Comparison of ENCODE assay signal across 8 cellular contexts in genomic region chr17:45425125-45425983, GRCh38. TPM values are rescaled to one million over a fixed set of nuclear protein-coding genes. Genes with fewer than 3 reads are reported as not detected.
DNase-seq lines count a peak whose midpoint lies in the region; ATAC-seq, FAIRE-seq and TF ChIP-seq lines count a peak whose summit lies in the region.

No MANE protein-coding gene starts in this region.

- TF ChIP-seq POLR2A in IMR-90 (IDR thresholded peaks at IDR 0.05; ENCODE audit: low read depth, low read length) = no peak
- TF ChIP-seq POLR2A in tibial nerve (IDR thresholded peaks at IDR 0.05) = no peak

- 0 out of 2 replicates have a peak overlapping the region, but pooled peaks have one; percentile 16 for H3K9ac ChIP-seq in BLaER1
- H3K9ac ChIP-seq in IMR-90 (ENCODE audit: low read depth, low read length) = no peak overlapping the region

- peak; percentile 87 for ATAC-seq in IMR-90 (ENCODE audit: low read depth)
- peak; percentile 75 to 85 (median 84) for ATAC-seq in pancreas
- ATAC-seq in HG02840 (IDR thresholded peaks at IDR 0.05; ENCODE audit: low FRiP score, unreplicated experiment) = no peak

- H4K8ac ChIP-seq in IMR-90 (ENCODE audit: low read depth in 2 of 2, low read length in 2 of 2) = no peak overlapping the region

- no peak overlapping the region for H2AK5ac ChIP-seq in IMR-90 (ENCODE audit: low read depth, low read length)

- H3K4me3 ChIP-seq in BLaER1 = no peak overlapping the region
- H3K4me3 ChIP-seq in IMR-90 (ENCODE audit: insufficient read depth, low read depth, low read length) = no peak overlapping the region
- no peak overlapping the region for H3K4me3 ChIP-seq in fibroblast of the aortic adventitia (ENCODE audit: low read depth, low read length)
- peak overlapping the region in 3 of 4 donors; percentile 5 to 43 (median 34) for H3K4me3 ChIP-seq in pancreas
- H3K4me3 ChIP-seq in tibial nerve = peak overlapping the region in 1 of 4 donors; percentile 21

- H3K9me3 ChIP-seq in BLaER1 (no peaks in the 10 kb centered on the region), IMR-90 (ENCODE audit: control insufficient read depth, insufficient read depth, low read length) (0 out of 2 replicates have a peak, but pooled peaks cover 2% of the 10 kb centered on the region), pancreas (no peaks in the 10 kb centered on the region), tibial nerve (no peaks in the 10 kb centered on the region)

- H2AFZ ChIP-seq in IMR-90 (replicated peaks; ENCODE audit: low read length, poor library complexity) = peak overlapping the region; percentile 77

- H3K14ac ChIP-seq in IMR-90 (replicated peaks; ENCODE audit: low read depth, low read length) = no peak overlapping the region

- H3K36me3 ChIP-seq in BLaER1 = no peaks in the 10 kb centered on the region
- no peaks in the 10 kb centered on the region for H3K36me3 ChIP-seq in IMR-90 (ENCODE audit: control insufficient read depth, insufficient read depth, low read length)
- H3K36me3 ChIP-seq in pancreas = no peaks in the 10 kb centered on the region
- H3K36me3 ChIP-seq in tibial nerve = no peaks in the 10 kb centered on the region

- no peaks in the 10 kb centered on the region for H3K79me1 ChIP-seq in IMR-90 (ENCODE audit: low read depth in 1 of 2, low read length in 2 of 2)

- no peak for TF ChIP-seq EP300 in tibial nerve (IDR thresholded peaks at IDR 0.05)

- no peak overlapping the region for H3K23ac ChIP-seq in IMR-90 (ENCODE audit: low read depth, low read length)

- no TSS peak for BruUV-seq in IMR-90 (replicated peaks; lab: Mats Ljungman, UMichigan)

- peak; percentile 62 for TF ChIP-seq RAD21 in IMR-90 (IDR thresholded peaks at IDR 0.05; ENCODE audit: low read length)

- H2BK15ac ChIP-seq in IMR-90 (ENCODE audit: low read depth, low read length) = no peak overlapping the region

- TF ChIP-seq CTCF in IMR-90 (conservative IDR thresholded peaks at IDR 0.05; ENCODE audit: low read depth, low read length) (peak; percentile 59), fibroblast of the aortic adventitia (IDR thresholded peaks at IDR 0.05; ENCODE audit: insufficient read depth, low read length) (peak; percentile 37), pancreas (IDR thresholded peaks at IDR 0.05) (peak in 2 of 4 donors; percentile 10 to 25), tibial nerve (IDR thresholded peaks at IDR 0.05) (no peak)

- H3K27ac ChIP-seq in BLaER1 (peak overlapping the region; percentile 48), IMR-90 (ENCODE audit: insufficient read depth, low read length) (no peak overlapping the region), pancreas (peak overlapping the region; percentile 67 to 78 (median 73)), tibial nerve (peak overlapping the region in 1 of 4 donors; percentile 77)

- WGBS in IMR-90 (ENCODE audit: extremely low coverage in 2 of 2, insufficient read length in 1 of 2), 2 experiments = 20% methylated on average over 1 of the region's 18 CpGs; no CpG with 5 or more reads in 1 of the 2 experiments
- 7 to 14% methylated on average over 17 to 18 of the region's 18 CpGs for WGBS in pancreas, 2 donors
- 45 to 53% methylated on average over 15 to 17 of the region's 18 CpGs for WGBS in tibial nerve, 2 donors

- no peak for FAIRE-seq in pancreas (lab: Jason Lieb, UNC)

- H3K4me2 ChIP-seq in BLaER1 (peak overlapping the region; percentile 64), IMR-90 (ENCODE audit: low read depth, low read length) (no peak overlapping the region)

- dilution Hi-C loops in IMR-90 (cut with HindIII; ENCODE audit: low sequenced_read_pairs, unreplicated experiment) = no loop called here

- no peak overlapping the region for H3K56ac ChIP-seq in IMR-90 (ENCODE audit: extremely low read depth, insufficient read depth, low read length)

- H2BK120ac ChIP-seq in IMR-90 (ENCODE audit: low read depth, low read length) = no peak overlapping the region

- in situ Hi-C loops in IMR-90 (cut with MboI; ENCODE audit: low sequenced_read_pairs) = no loop called here

- H4K20me1 ChIP-seq in BLaER1 (0 out of 2 replicates have a peak, but pooled peaks cover 6% of the 10 kb centered on the region), IMR-90 (ENCODE audit: insufficient read depth, low read length) (peaks cover 15% of the 10 kb centered on the region; the same call in 1 of the 2 replicates)

- POLR2A ChIA-PET in IMR-90 (lab: Charles Lee; ENCODE audit: unreplicated experiment) = no interaction called here

- CTCF ChIA-PET in IMR-90 (lab: Yijun Ruan, JAX) = interaction anchor here (0.6 kb wide), 1 partner anchor 552 kb away, joined by 7 read pairs; no protein-coding TSS in a partner anchor

- no peak overlapping the region for H4K91ac ChIP-seq in IMR-90 (ENCODE audit: insufficient read depth, low read depth, low read length)

- no peak overlapping the region for H3K18ac ChIP-seq in IMR-90 (ENCODE audit: low read depth, low read length)

- H3K4me1 ChIP-seq in BLaER1 = peaks cover 54% of the 10 kb centered on the region
- H3K4me1 ChIP-seq in IMR-90 (ENCODE audit: control insufficient read depth, insufficient read depth, low read length) = no peaks in the 10 kb centered on the region
- H3K4me1 ChIP-seq in pancreas = peaks cover 0 to 16% (median 3%) of the 10 kb centered on the region in 3 donors
- peaks cover 0 to 26% (median 4%) of the 10 kb centered on the region in 4 donors for H3K4me1 ChIP-seq in tibial nerve

- DNase-seq in IMR-90 (peak; percentile 74), RPMI7951 (ENCODE audit: low read depth) (peak; percentile 74), fibroblast of the aortic adventitia (ENCODE audit: low read depth) (peak; percentile 35), pancreas (peak; percentile 74 to 92 (median 82)), tibial nerve (ENCODE audit: low spot score in 2 of 2) (no peak)
- DNase-seq in stimulated activated CD8-positive, alpha-beta memory T cell treated with anti-CD3 and anti-CD28 coated beads, Interleukin-4, amount 100 ng/mL, for 48 hours = no peak

- H3K9me1 ChIP-seq in IMR-90 (ENCODE audit: insufficient read depth, low read length) = no peaks in the 10 kb centered on the region

- H3K27me3 ChIP-seq in BLaER1 = no peaks in the 10 kb centered on the region
- H3K27me3 ChIP-seq in IMR-90 (ENCODE audit: control insufficient read depth, insufficient read depth, low read length) = peaks cover 34% of the 10 kb centered on the region
- H3K27me3 ChIP-seq in pancreas = no peaks in the 10 kb centered on the region
- H3K27me3 ChIP-seq in tibial nerve = peaks cover 0 to 20% of the 10 kb centered on the region in 2 donors

- no peak overlapping the region for H4K5ac ChIP-seq in IMR-90 (ENCODE audit: low read depth, low read length)

- no peak overlapping the region for H2BK20ac ChIP-seq in IMR-90 (ENCODE audit: low read depth, low read length)

- no peak overlapping the region for H3K4ac ChIP-seq in IMR-90 (ENCODE audit: low read depth, low read length)

- no peak overlapping the region for H2AK9ac ChIP-seq in IMR-90 (replicated peaks; ENCODE audit: low read depth, low read length, poor library complexity)

- H2BK5ac ChIP-seq in IMR-90 (ENCODE audit: low read depth, low read length, poor library complexity, severe bottlenecking) = no peak overlapping the region

- intact Hi-C loops in IMR-90 (cut with micrococcal nuclease) (loop anchor here (1.0 to 10.0 kb wide), 3 partner anchors 30 to 429 kb away; no protein-coding TSS in a partner anchor), pancreas (cut with DNase I) (no loop called here)

TF ChIP-seq in IMR-90, 13 proteins besides CTCF, POLR2A, EP300 and RAD21:
- TF ChIP-seq MAZ (IDR thresholded peaks at IDR 0.05; ENCODE audit: borderline replicate concordance, low read depth, low read length) (no peak; the same call in 1 of the 2 replicates), SMC3 (IDR thresholded peaks at IDR 0.05; ENCODE audit: low read depth, low read length) (peak; percentile 70), CHD1 (IDR thresholded peaks at IDR 0.05; ENCODE audit: low read depth, low read length) (no peak)

RNA-seq across cellular contexts. Expression of gene ARHGAP27, which starts 7.3 kb away (rescaled TPM):
- total RNA-seq in IMR-90 (2012; rRNA removed) (under 0.01 and 0.56 TPM in 2 replicates), fibroblast of the aortic adventitia (ENCODE audit: low replicate concordance) (2.3 and 5.2 TPM in 2 replicates), pancreas (10 to 100 TPM in 1 of 6 donors, 1 to 10 TPM in 5; 3.1 to 17.3 (median 6.1) TPM), tibial nerve (10 to 100 TPM; 18.4 to 36.3 (median 22.5) TPM)
- polyA plus RNA-seq in IMR-90 (2012; rRNA removed) (0.89 and 1.9 TPM in 2 replicates), pancreas (10 to 100 TPM; 16.9 to 22.4 TPM)
- 0.37 and 0.67 TPM in 2 replicates for polyA plus RNA-seq in IMR-90 (2012; cell fraction: cytosol; rRNA removed)
- polyA plus RNA-seq in IMR-90 (2012; cell fraction: nucleus; rRNA removed; ENCODE audit: low replicate concordance) = 7.4 and 16.4 TPM in 2 replicates
- 0.29 and 0.72 TPM in 2 replicates for total RNA-seq in RPMI7951 (2014; rRNA removed; shearing (Covaris generic))

Comparison
In these comparisons a context has a peak if more than half of its experiments do, and no peak if none do; other contexts are left out.
1. H3K4me3 ChIP-seq: peak in pancreas (3 of 4); none in BLaER1 (single experiment), IMR-90 (single experiment) and fibroblast of the aortic adventitia (single experiment).
2. DNase-seq: peak in IMR-90 (single experiment), RPMI7951 (single experiment), fibroblast of the aortic adventitia (single experiment) and pancreas (6 of 6); none in tibial nerve (0 of 2) and stimulated activated CD8-positive, alpha-beta memory T cell treated with anti-CD3 and anti-CD28 coated beads, Interleukin-4, amount 100 ng/mL, for 48 hours (single experiment).
3. CTCF ChIP-seq: peak in IMR-90 (single experiment) and fibroblast of the aortic adventitia (single experiment); none in tibial nerve (0 of 5).